Comparison of ENCODE assay signal across 8 cellular contexts in genomic region chr11:6315811-6316425, GRCh38. TPM values are rescaled to one million over a fixed set of nuclear protein-coding genes. Genes with fewer than 3 reads are reported as not detected.
DNase-seq lines count a peak whose midpoint lies in the region; ATAC-seq and TF ChIP-seq lines count a peak whose summit lies in the region.

No MANE protein-coding gene starts in this region.

- ATAC-seq in DND-41 (ENCODE audit: insufficient read depth, low read depth) (peak; percentile 81), GM19351 (IDR thresholded peaks at IDR 0.05; ENCODE audit: unreplicated experiment) (peak; percentile 70), HG03280 (IDR thresholded peaks at IDR 0.05; ENCODE audit: unreplicated experiment) (peak; percentile 71)

- H3K4me3 ChIP-seq in DND-41 (ENCODE audit: low read depth in 1 of 2, low read length in 2 of 2) (no peak overlapping the region), left ventricle myocardium inferior (peak overlapping the region; percentile 42), retinal pigment epithelial cell (ENCODE audit: low read length) (no peak overlapping the region)

- H3K4me1 ChIP-seq in DND-41 (ENCODE audit: insufficient read depth, low read length) (no peaks in the 10 kb centered on the region), left ventricle myocardium inferior (peaks cover 50% of the 10 kb centered on the region)

- H3K4me2 ChIP-seq in DND-41 (ENCODE audit: insufficient read depth, low read length) = no peak overlapping the region

- H3K4me1 Mint-ChIP-seq in activated naive CD4-positive, alpha-beta T cell treated with anti-CD3 and anti-CD28 coated beads, Interleukin-2, amount 10 ng/mL, durations not matched to agents 7 days and 5 days = peaks cover 13% of the 10 kb centered on the region

- no peak overlapping the region for H3K27ac Mint-ChIP-seq in activated naive CD4-positive, alpha-beta T cell treated with anti-CD3 and anti-CD28 coated beads, Interleukin-2, amount 10 ng/mL, durations not matched to agents 7 days and 5 days

- no peaks in the 10 kb centered on the region for H3K9me3 Mint-ChIP-seq in activated naive CD4-positive, alpha-beta T cell treated with anti-CD3 and anti-CD28 coated beads, Interleukin-2, amount 10 ng/mL, durations not matched to agents 7 days and 5 days

- no peaks in the 10 kb centered on the region for H3K36me3 Mint-ChIP-seq in activated naive CD4-positive, alpha-beta T cell treated with anti-CD3 and anti-CD28 coated beads, Interleukin-2, amount 10 ng/mL, durations not matched to agents 7 days and 5 days

- no peaks in the 10 kb centered on the region for H4K20me1 ChIP-seq in DND-41 (ENCODE audit: insufficient read depth, low read length)

- no peaks in the 10 kb centered on the region for H3K9me3 ChIP-seq in DND-41 (ENCODE audit: insufficient read depth, low read length, severe bottlenecking)
- no peaks in the 10 kb centered on the region for H3K9me3 ChIP-seq in left ventricle myocardium inferior (replicated peaks)

- no peaks in the 10 kb centered on the region for H3K79me2 ChIP-seq in DND-41 (ENCODE audit: insufficient read depth, low read length)

- H3K36me3 ChIP-seq in DND-41 (ENCODE audit: insufficient read depth, low read length) (no peaks in the 10 kb centered on the region), left ventricle myocardium inferior (no peaks in the 10 kb centered on the region)

- H3K4me3 Mint-ChIP-seq in activated naive CD4-positive, alpha-beta T cell treated with anti-CD3 and anti-CD28 coated beads, Interleukin-2, amount 10 ng/mL, durations not matched to agents 7 days and 5 days = no peak overlapping the region

- no peak overlapping the region for H3K9ac ChIP-seq in DND-41 (ENCODE audit: low read depth, low read length)

- H2AFZ ChIP-seq in DND-41 (ENCODE audit: low read depth, low read length) = no peak overlapping the region

- CTCF ChIA-PET in activated naive CD4-positive, alpha-beta T cell treated with anti-CD3 and anti-CD28 coated beads, Interleukin-2, amount 10 ng/mL, durations not matched to agents 7 days and 5 days (lab: Charles Lee) = interaction anchor here (1.0 to 8.3 kb wide), 14 partner anchors 9 to 322 kb away, joined by 3 to 65 read pairs (median 6); no protein-coding TSS in a partner anchor

- H3K27me3 Mint-ChIP-seq in activated naive CD4-positive, alpha-beta T cell treated with anti-CD3 and anti-CD28 coated beads, Interleukin-2, amount 10 ng/mL, durations not matched to agents 7 days and 5 days = peaks cover 63% of the 10 kb centered on the region

- H3K27me3 ChIP-seq in DND-41 (ENCODE audit: insufficient read depth, low read length, poor library complexity) (peaks cover 44% of the 10 kb centered on the region), left ventricle myocardium inferior (ENCODE audit: low read depth) (no peaks in the 10 kb centered on the region)

- peak; percentile 21 for DNase-seq in DND-41
- peak; percentile 30 for DNase-seq in NCI-H774 (lab: John Stamatoyannopoulos, UW)
- DNase-seq in activated naive CD4-positive, alpha-beta T cell treated with anti-CD3 and anti-CD28 coated beads, Interleukin-2, amount 10 ng/mL, durations not matched to agents 7 days and 5 days = peak; percentile 44
- peak; percentile 54 for DNase-seq in left ventricle myocardium inferior
- DNase-seq in retinal pigment epithelial cell (ENCODE audit: low read depth) = no peak
- DNase-seq in DMS153 treated with DMSO at 0.1 percent for 48 hours (lab: John Stamatoyannopoulos, UW; ENCODE audit: unreplicated experiment) = no peak

- intact Hi-C loops in left ventricle myocardium inferior (cut with micrococcal nuclease) = loop anchor here (2.0 kb wide), 1 partner anchor 43 kb away; no protein-coding TSS in a partner anchor

- no peak overlapping the region for H3K27ac ChIP-seq in DND-41 (ENCODE audit: low read length)
- peak overlapping the region; percentile 100 for H3K27ac ChIP-seq in left ventricle myocardium inferior (replicated peaks)

- TF ChIP-seq CTCF in DND-41 (IDR thresholded peaks at IDR 0.05; ENCODE audit: borderline replicate concordance, extremely low read depth, low read length, poor library complexity, severe bottlenecking) = peak; percentile 76
- peak; percentile 94 for TF ChIP-seq CTCF in left ventricle myocardium inferior (IDR thresholded peaks at IDR 0.05; ENCODE audit: borderline replicate concordance)
- TF ChIP-seq CTCF in retinal pigment epithelial cell (conservative IDR thresholded peaks at IDR 0.05; ENCODE audit: low read depth, low read length) = peak; percentile 94

RNA-seq across cellular contexts. Expression of gene CAVIN3, which starts 4.4 kb away (rescaled TPM):
- total RNA-seq in left ventricle myocardium inferior = 37.1 TPM

RNA-seq across cellular contexts. Expression of gene CCKBR, which starts 56.3 kb away (rescaled TPM):
- not detected for total RNA-seq in left ventricle myocardium inferior

Comparison
In these comparisons a context has a peak if more than half of its experiments do, and no peak if none do; other contexts are left out.
1. DNase-seq: peak in DND-41 (single experiment), NCI-H774 (single experiment), activated naive CD4-positive, alpha-beta T cell treated with anti-CD3 and anti-CD28 coated beads, Interleukin-2, amount 10 ng/mL, durations not matched to agents 7 days and 5 days (single experiment) and left ventricle myocardium inferior (single experiment); none in retinal pigment epithelial cell (single experiment) and DMS153 treated with DMSO at 0.1 percent for 48 hours (single experiment).
2. Peak in every context shown above with its lines, with median percentiles within 50 percentile points of each other: ATAC-seq and CTCF ChIP-seq.